Comparison of ENCODE assay signal across 8 cellular contexts in genomic region chrX:118974088-118974907, GRCh38. TPM values are rescaled to one million over a fixed set of nuclear protein-coding genes. Genes with fewer than 3 reads are reported as not detected.
A peak's percentile ranks its signal among the peaks of the same experiment; 100 is the strongest.
DNase-seq lines count a peak whose midpoint lies in the region; ATAC-seq, FAIRE-seq and TF ChIP-seq lines count a peak whose summit lies in the region.

TSS of gene LONRF3 (plus strand) at chrX:118974618. CDS start at chrX:118974781, 163 bp downstream.

- H3K9me3 Mint-ChIP-seq in T-helper 1 cell treated with Interleukin-12 subunit alpha and Interleukin-12 subunit beta and Interleukin-4 antibody, amounts not matched to agents 30 μg/mL and 1 μg/mL, for 36 hours, result no peaks in the 10 kb centered on the region

- peak within 1 kb of the TSS; percentile 70 for H3K4me2 ChIP-seq in BLaER1

- peaks cover 19% of the 10 kb centered on the region for H4K20me1 ChIP-seq in BLaER1

- H3K4me3 ChIP-seq in BLaER1 (peak within 1 kb of the TSS; percentile 77), HL-60 (replicated peaks; ENCODE audit: insufficient read depth, low read length) (peak within 1 kb of the TSS; percentile 61)

- no peak for FAIRE-seq in GM12891 (lab: Jason Lieb, UNC)

- peaks cover 6% of the 10 kb centered on the region; the same call in 1 of the 2 replicates for H3K36me3 ChIP-seq in BLaER1

- peaks cover 28% of the 10 kb centered on the region for H3K9me3 ChIP-seq in BLaER1

- H3K4me3 Mint-ChIP-seq in T-helper 1 cell treated with Interleukin-12 subunit alpha and Interleukin-12 subunit beta and Interleukin-4 antibody, amounts not matched to agents 30 μg/mL and 1 μg/mL, for 36 hours, result peak within 1 kb of the TSS; percentile 86

- peak within 1 kb of the TSS; percentile 87 for H3K27ac ChIP-seq in BLaER1
- peak within 1 kb of the TSS; percentile 87 for H3K27ac ChIP-seq in HL-60 (replicated peaks)

- peaks cover 26% of the 10 kb centered on the region for H3K4me1 ChIP-seq in BLaER1

- peaks cover 9% of the 10 kb centered on the region for H3K4me1 Mint-ChIP-seq in T-helper 1 cell treated with Interleukin-12 subunit alpha and Interleukin-12 subunit beta and Interleukin-4 antibody, amounts not matched to agents 30 μg/mL and 1 μg/mL, for 36 hours (ENCODE audit: low read depth)

- TF ChIP-seq POLR2A in GM12891 (IDR thresholded peaks at IDR 0.05; ENCODE audit: low read depth, low read length), result no peak

- peak; percentile 53 to 85 for DNase-seq in HL-60 (ENCODE audit: low read depth in 1 of 2, low spot score in 1 of 2)
- DNase-seq in astrocyte of the hippocampus (ENCODE audit: low read depth, low spot score), result peak; percentile 32
- peak; percentile 11 to 17 for DNase-seq in hippocampal formation (lab: John Stamatoyannopoulos, UW)
- peak; percentile 74 for DNase-seq in retina
- no peak for DNase-seq in GM12891 (ENCODE audit: insufficient read length, low spot score)

- H3K27me3 ChIP-seq in BLaER1 (peaks cover 13% of the 10 kb centered on the region), HL-60 (ENCODE audit: insufficient read depth, poor library complexity, severe bottlenecking) (peaks cover 7% of the 10 kb centered on the region)

- H3K9ac ChIP-seq in BLaER1, result peak within 1 kb of the TSS; percentile 85

- TF ChIP-seq CTCF in HL-60 (IDR thresholded peaks at IDR 0.05; ENCODE audit: insufficient read depth, low read length), result no peak

- H3K27ac Mint-ChIP-seq in T-helper 1 cell treated with Interleukin-12 subunit alpha and Interleukin-12 subunit beta and Interleukin-4 antibody, amounts not matched to agents 30 μg/mL and 1 μg/mL, for 36 hours, result peak within 1 kb of the TSS; percentile 49

- H3K36me3 Mint-ChIP-seq in T-helper 1 cell treated with Interleukin-12 subunit alpha and Interleukin-12 subunit beta and Interleukin-4 antibody, amounts not matched to agents 30 μg/mL and 1 μg/mL, for 36 hours (ENCODE audit: low read depth), result no peaks in the 10 kb centered on the region

- no peak for ATAC-seq in GM21390 (IDR thresholded peaks at IDR 0.05; ENCODE audit: unreplicated experiment)

- peaks cover 43% of the 10 kb centered on the region for H3K27me3 Mint-ChIP-seq in T-helper 1 cell treated with Interleukin-12 subunit alpha and Interleukin-12 subunit beta and Interleukin-4 antibody, amounts not matched to agents 30 μg/mL and 1 μg/mL, for 36 hours (ENCODE audit: low read depth)

TF ChIP-seq in GM12891, 5 proteins besides CTCF, POLR2A, EP300 and RAD21:
- no peak for TF ChIP-seq POU2F2 (IDR thresholded peaks at IDR 0.05; ENCODE audit: low read depth, low read length)
- TF ChIP-seq PAX5 (IDR thresholded peaks at IDR 0.05; ENCODE audit: insufficient read depth, low read length, severe bottlenecking), result no peak
- no peak for TF ChIP-seq POLR2AphosphoS5 (IDR thresholded peaks at IDR 0.05; ENCODE audit: low read depth, low read length)
- no peak for TF ChIP-seq TAF1 (IDR thresholded peaks at IDR 0.05; ENCODE audit: low read depth, low read length)
- no peak for TF ChIP-seq SPI1 (IDR thresholded peaks at IDR 0.05; ENCODE audit: low read depth, low read length)

RNA-seq across cellular contexts. Expression of gene LONRF3, which starts in this region (rescaled TPM):
- polyA plus RNA-seq in GM12891 (2012; ENCODE audit: low read depth, missing spikeins), result 0.05 TPM
